Comparison of ENCODE assay signal across 9 cellular contexts in genomic region chr19:50476224-50476942, GRCh38. TPM values are rescaled to one million over a fixed set of nuclear protein-coding genes. Genes with fewer than 3 reads are reported as not detected.
DNase-seq lines count a peak whose midpoint lies in the region; ATAC-seq and TF ChIP-seq lines count a peak whose summit lies in the region.
"Had no signal": no experiment of that assay in that cellular context is flagged by ENCODE, and none has a peak within 500 bp of the region (broad histone marks: within the 10 kb centered on the region; RNA-seq: fewer than 3 reads in every experiment).

EMC10 (plus strand) TSS chr19:50476507; CDS start chr19:50476545, 38 bp downstream.
GARIN5A (minus strand) TSS chr19:50476848; CDS start chr19:50476388, 460 bp downstream.

- H3K9me3 Mint-ChIP-seq in CD4-positive, CD25-positive, alpha-beta regulatory T cell: no peaks in the 10 kb centered on the region

- H3K36me3 ChIP-seq in CD4-positive, CD25-positive, alpha-beta regulatory T cell (ENCODE audit: control insufficient read depth, insufficient read depth, low read length): peaks cover 23% of the 10 kb centered on the region
- H3K36me3 ChIP-seq in mucosa of descending colon (ENCODE audit: low read depth): no peaks in the 10 kb centered on the region

- H3K27me3 Mint-ChIP-seq in CD4-positive, CD25-positive, alpha-beta regulatory T cell: peaks cover 9% of the 10 kb centered on the region

- DNase-seq in CD4-positive, CD25-positive, alpha-beta regulatory T cell: peak; percentile 85 to 95 (median 94)
- DNase-seq in HPDE6-E6E7 (ENCODE audit: extremely low spot score) (peak; percentile 88), NOMO-1 treated with DMSO at 0.1 percent for 48 hours (lab: John Stamatoyannopoulos, UW; ENCODE audit: unreplicated experiment) (peak; percentile 81), activated T-cell treated with anti-CD3 and anti-CD28 coated beads for 1 hour (ENCODE audit: low read depth) (peak; percentile 83), epithelial cell of esophagus (ENCODE audit: low read depth) (peak; percentile 96), mucosa of descending colon (peak; percentile 94 to 95 (median 95))
- peak; percentile 91 to 92 for DNase-seq in stimulated activated CD8-positive, alpha-beta memory T cell treated with anti-CD3 and anti-CD28 coated beads, Interleukin-2, amount 100 ng/mL, for 48 hours (ENCODE audit: low read depth in 2 of 2)

- peaks cover 0 to 25% (median 19%) of the 10 kb centered on the region in 4 donors for H3K4me1 Mint-ChIP-seq in CD4-positive, CD25-positive, alpha-beta regulatory T cell

- H3K27ac Mint-ChIP-seq in CD4-positive, CD25-positive, alpha-beta regulatory T cell: peak within 1 kb of the TSS; percentile 97 to 99 (median 98)

- peak within 1 kb of the TSS; percentile 85 for H3K27ac ChIP-seq in CD4-positive, CD25-positive, alpha-beta regulatory T cell (ENCODE audit: insufficient read depth, low read length, poor library complexity, severe bottlenecking)

- H3K4me1 ChIP-seq in CD4-positive, CD25-positive, alpha-beta regulatory T cell (ENCODE audit: control insufficient read depth, insufficient read depth, low read length, poor library complexity, severe bottlenecking): peaks cover 26% of the 10 kb centered on the region
- H3K4me1 ChIP-seq in mucosa of descending colon (ENCODE audit: low read depth): peaks cover 10% of the 10 kb centered on the region

- H3K9me3 ChIP-seq in CD4-positive, CD25-positive, alpha-beta regulatory T cell (ENCODE audit: control insufficient read depth in 2 of 2, low read length in 2 of 2): no peaks in the 10 kb centered on the region
- no peaks in the 10 kb centered on the region for H3K9me3 ChIP-seq in mucosa of descending colon

- peak within 1 kb of the TSS; percentile 98 to 99 (median 99) for H3K4me3 Mint-ChIP-seq in CD4-positive, CD25-positive, alpha-beta regulatory T cell

- intact Hi-C loops in mucosa of descending colon (cut with DNase I, micrococcal nuclease): no loop called here

- peak within 1 kb of the TSS; percentile 55 for H3K4me3 ChIP-seq in CD4-positive, CD25-positive, alpha-beta regulatory T cell (ENCODE audit: low read depth, low read length)
- H3K4me3 ChIP-seq in epithelial cell of esophagus (ENCODE audit: low read length) (peak within 1 kb of the TSS; percentile 80), mucosa of descending colon (peak within 1 kb of the TSS; percentile 90)

- ATAC-seq in CD4-positive, CD25-positive, alpha-beta regulatory T cell (ENCODE audit: low read depth in 2 of 2): peak; percentile 88 to 95
- ATAC-seq in GM19455 (IDR thresholded peaks at IDR 0.05; ENCODE audit: unreplicated experiment) (peak; percentile 69), mucosa of descending colon (peak; percentile 97)

- H3K27me3 ChIP-seq in CD4-positive, CD25-positive, alpha-beta regulatory T cell (ENCODE audit: control insufficient read depth, insufficient read depth, low read length): no peaks in the 10 kb centered on the region

- peaks cover 15% of the 10 kb centered on the region for H3K36me3 Mint-ChIP-seq in CD4-positive, CD25-positive, alpha-beta regulatory T cell

- TF ChIP-seq CTCF in epithelial cell of esophagus (IDR thresholded peaks at IDR 0.05; ENCODE audit: insufficient read depth, low read depth, low read length, missing control alignments): no peak
- TF ChIP-seq CTCF in mucosa of descending colon (IDR thresholded peaks at IDR 0.05): no peak

RNA-seq across cellular contexts. Expression of gene EMC10, which starts in this region (rescaled TPM):
- total RNA-seq in CD4-positive, CD25-positive, alpha-beta regulatory T cell: 83.7 TPM
- 10 to 100 TPM in 1 of 4 donors, 1 to 10 TPM in 3; 8.0 to 12.7 (median 9.3) TPM for polyA plus RNA-seq in CD4-positive, CD25-positive, alpha-beta regulatory T cell
- total RNA-seq in mucosa of descending colon: 100 to 1,000 TPM in 2 of 3 donors, 10 to 100 TPM in 1; 79.6 to 121 (median 108) TPM

RNA-seq across cellular contexts. Expression of gene GARIN5A, which starts in this region (rescaled TPM):
- 0.64 TPM for total RNA-seq in CD4-positive, CD25-positive, alpha-beta regulatory T cell
- under 1 TPM in 2 of 4 donors, not detected in 2; 0.39 to 0.83 TPM for polyA plus RNA-seq in CD4-positive, CD25-positive, alpha-beta regulatory T cell
- 1 to 10 TPM; 1.7 to 3.0 (median 2.6) TPM for total RNA-seq in mucosa of descending colon
- total RNA-seq: glomerular endothelial cell had no signal

Comparison
In these comparisons a context has a peak if more than half of its experiments do, and no peak if none do; other contexts are left out.
1. Peak in every context shown above with its lines: DNase-seq, ATAC-seq, H3K4me3 ChIP-seq and H3K27ac ChIP-seq.